9 cellular contexts compared by ENCODE assay signal in genomic region chr10:72079356-72079755, GRCh38.
A peak's percentile ranks its signal among the peaks of the same experiment; 100 is the strongest.
DNase-seq lines count a peak whose midpoint lies in the region; ATAC-seq, FAIRE-seq and TF ChIP-seq lines count a peak whose summit lies in the region.
"Had no signal": no experiment of that assay in that cellular context is flagged by ENCODE, and none has a peak within 500 bp of the region (broad histone marks: within the 10 kb centered on the region; RNA-seq: fewer than 3 reads in every experiment).

No MANE protein-coding gene starts in this region.

- peaks cover 20% of the 10 kb centered on the region for H3K4me1 ChIP-seq in DOHH2 (ENCODE audit: control insufficient read depth, low read length)

- peak overlapping the region; percentile 89 for H3K27ac Mint-ChIP-seq in activated naive CD8-positive, alpha-beta T cell treated with anti-CD3 and anti-CD28 coated beads, Interleukin-2, amount 50 U/mL, for 24 hours

- no peak overlapping the region for H3K27ac ChIP-seq in DOHH2 (ENCODE audit: low read depth, low read length)

- no peaks in the 10 kb centered on the region for H3K79me2 ChIP-seq in DOHH2 (ENCODE audit: control insufficient read depth, low read length)

- H3F3A ChIP-seq in DOHH2 (ENCODE audit: control insufficient read depth, insufficient read depth), result no peaks in the 10 kb centered on the region

- no peaks in the 10 kb centered on the region for H3K36me3 ChIP-seq in DOHH2 (ENCODE audit: control insufficient read depth, low read length)

- H3K27me3 Mint-ChIP-seq in activated naive CD8-positive, alpha-beta T cell treated with anti-CD3 and anti-CD28 coated beads, Interleukin-2, amount 50 U/mL, for 24 hours, result no peaks in the 10 kb centered on the region

- no peaks in the 10 kb centered on the region for H4K20me1 ChIP-seq in DOHH2 (ENCODE audit: control insufficient read depth, insufficient read depth, low read depth, low read length)

- TF ChIP-seq CTCF in DOHH2 (IDR thresholded peaks at IDR 0.05; ENCODE audit: low read depth, low read length, poor library complexity, severe bottlenecking), result no peak

- no peaks in the 10 kb centered on the region for H3K9me2 ChIP-seq in DOHH2 (replicated peaks; ENCODE audit: control insufficient read depth, low read length)

- H3K4me3 ChIP-seq in DOHH2 (ENCODE audit: low read length), result no peak overlapping the region

- peaks cover 94% of the 10 kb centered on the region for H3K4me1 Mint-ChIP-seq in activated naive CD8-positive, alpha-beta T cell treated with anti-CD3 and anti-CD28 coated beads, Interleukin-2, amount 50 U/mL, for 24 hours

- peak overlapping the region; percentile 45 for H3K4me3 Mint-ChIP-seq in activated naive CD8-positive, alpha-beta T cell treated with anti-CD3 and anti-CD28 coated beads, Interleukin-2, amount 50 U/mL, for 24 hours

- H3K4me2 ChIP-seq in DOHH2 (ENCODE audit: low read length), result peak overlapping the region; percentile 30

- DNase-seq in T follicular helper cell (ENCODE audit: low read depth) (peak; percentile 65), putamen (ENCODE audit: low spot score) (peak; percentile 79), HTR-8/SVneo (ENCODE audit: insufficient read length, low spot score) (no peak), NCI-H1930 (lab: John Stamatoyannopoulos, UW) (no peak)
- DNase-seq in activated naive CD8-positive, alpha-beta T cell treated with anti-CD3 and anti-CD28 coated beads, Interleukin-2, amount 50 U/mL, for 24 hours, result peak; percentile 74
- DNase-seq: cortex of kidney had no signal

- H3K27me3 ChIP-seq in DOHH2 (ENCODE audit: control insufficient read depth, low read length), result no peaks in the 10 kb centered on the region; the same call in none of the 2 replicates

- no peak for FAIRE-seq in HTR-8/SVneo (lab: Jason Lieb, UNC)

- peak; percentile 50 for ATAC-seq in activated naive CD8-positive, alpha-beta T cell treated with anti-CD3 and anti-CD28 coated beads, Interleukin-2, amount 50 U/mL, for 24 hours
- ATAC-seq in GM18861 (IDR thresholded peaks at IDR 0.05; ENCODE audit: unreplicated experiment) (no peak), HG03196 (IDR thresholded peaks at IDR 0.05; ENCODE audit: unreplicated experiment) (no peak)

- peaks cover 21% of the 10 kb centered on the region for H3K36me3 Mint-ChIP-seq in activated naive CD8-positive, alpha-beta T cell treated with anti-CD3 and anti-CD28 coated beads, Interleukin-2, amount 50 U/mL, for 24 hours (ENCODE audit: low read depth)

- no peaks in the 10 kb centered on the region for H3K9me3 Mint-ChIP-seq in activated naive CD8-positive, alpha-beta T cell treated with anti-CD3 and anti-CD28 coated beads, Interleukin-2, amount 50 U/mL, for 24 hours

- no peaks in the 10 kb centered on the region for H3K9me3 ChIP-seq in DOHH2 (ENCODE audit: control insufficient read depth, insufficient read depth, low read length)

Comparison
In these comparisons a context has a peak if more than half of its experiments do, and no peak if none do; other contexts are left out.
1. DNase-seq: peak in T follicular helper cell (single experiment), activated naive CD8-positive, alpha-beta T cell treated with anti-CD3 and anti-CD28 coated beads, Interleukin-2, amount 50 U/mL, for 24 hours (single experiment) and putamen (single experiment); none in HTR-8/SVneo (single experiment) and NCI-H1930 (0 of 2).